ENCODE assay signal across 8 cellular contexts in genomic region chr13:40189885-40190655, GRCh38.
DNase-seq lines count a peak whose midpoint lies in the region; ATAC-seq and TF ChIP-seq lines count a peak whose summit lies in the region.

No MANE protein-coding gene starts in this region.

- DNase-seq in activated CD4-positive, alpha-beta T cell treated with anti-CD3 and anti-CD28 coated beads, Interleukin-2, amount 10 ng/mL, durations not matched to agents 24 days and 14 days: no peak
- no peak for DNase-seq in activated CD4-positive, alpha-beta T cell treated with anti-CD3 and anti-CD28 coated beads for 4 hours
- DNase-seq in ecto neural progenitor cell (ENCODE audit: low spot score): peak; percentile 67
- no peak for DNase-seq in tibial nerve (ENCODE audit: low spot score in 2 of 2)
- no peak for DNase-seq in stimulated activated CD4-positive, alpha-beta T cell treated with anti-CD3 and anti-CD28 coated beads, Interleukin-4, amount 100 ng/mL, for 4 hours

- intact Hi-C loops in activated CD4-positive, alpha-beta T cell treated with anti-CD3 and anti-CD28 coated beads, Interleukin-2, amount 10 ng/mL, durations not matched to agents 24 days and 14 days (cut with micrococcal nuclease): loop anchor here (1.0 to 5.0 kb wide), 8 partner anchors 17 to 472 kb away; no protein-coding TSS in a partner anchor

- H3K9ac ChIP-seq in muscle layer of colon (ENCODE audit: low read length): no peak overlapping the region

- ATAC-seq in GM21390 (IDR thresholded peaks at IDR 0.05; ENCODE audit: unreplicated experiment): no peak
- no peak for ATAC-seq in HG03521 (IDR thresholded peaks at IDR 0.05; ENCODE audit: unreplicated experiment)

- TF ChIP-seq POLR2A in tibial nerve (IDR thresholded peaks at IDR 0.05): peak in 1 of 2 donors; percentile 12

- H3K36me3 Mint-ChIP-seq in activated CD4-positive, alpha-beta T cell treated with anti-CD3 and anti-CD28 coated beads, Interleukin-2, amount 10 ng/mL, durations not matched to agents 24 days and 14 days (ENCODE audit: low read depth): no peaks in the 10 kb centered on the region

- H3K9me3 Mint-ChIP-seq in activated CD4-positive, alpha-beta T cell treated with anti-CD3 and anti-CD28 coated beads, Interleukin-2, amount 10 ng/mL, durations not matched to agents 24 days and 14 days: peaks cover 3% of the 10 kb centered on the region

- H3K4me1 ChIP-seq in muscle layer of colon (ENCODE audit: insufficient read depth, low read length): peaks cover 40% of the 10 kb centered on the region
- H3K4me1 ChIP-seq in tibial nerve: peaks cover 0 to 78% (median 58%) of the 10 kb centered on the region in 4 donors

- H3K27ac Mint-ChIP-seq in activated CD4-positive, alpha-beta T cell treated with anti-CD3 and anti-CD28 coated beads, Interleukin-2, amount 10 ng/mL, durations not matched to agents 24 days and 14 days: peak overlapping the region; percentile 92

- H3K36me3 ChIP-seq in muscle layer of colon (ENCODE audit: insufficient read depth, low read length) (no peaks in the 10 kb centered on the region), tibial nerve (no peaks in the 10 kb centered on the region)

- peak in 1 of 2 donors; percentile 74 for TF ChIP-seq EP300 in tibial nerve (IDR thresholded peaks at IDR 0.05)

- no peak overlapping the region for H3K4me3 ChIP-seq in muscle layer of colon (ENCODE audit: low read depth in 1 of 2, low read length in 2 of 2)
- no peak overlapping the region for H3K4me3 ChIP-seq in tibial nerve

- no peaks in the 10 kb centered on the region for H3K9me3 ChIP-seq in muscle layer of colon (ENCODE audit: low read length)
- H3K9me3 ChIP-seq in tibial nerve: no peaks in the 10 kb centered on the region

- H3K4me1 Mint-ChIP-seq in activated CD4-positive, alpha-beta T cell treated with anti-CD3 and anti-CD28 coated beads, Interleukin-2, amount 10 ng/mL, durations not matched to agents 24 days and 14 days: peaks cover 69% of the 10 kb centered on the region

- H3K27ac ChIP-seq in muscle layer of colon (ENCODE audit: low read depth, low read length): peak overlapping the region; percentile 67
- H3K27ac ChIP-seq in tibial nerve: peak overlapping the region; percentile 71 to 95 (median 82)

- H3K4me3 Mint-ChIP-seq in activated CD4-positive, alpha-beta T cell treated with anti-CD3 and anti-CD28 coated beads, Interleukin-2, amount 10 ng/mL, durations not matched to agents 24 days and 14 days: peak overlapping the region; percentile 83

- H3K27me3 Mint-ChIP-seq in activated CD4-positive, alpha-beta T cell treated with anti-CD3 and anti-CD28 coated beads, Interleukin-2, amount 10 ng/mL, durations not matched to agents 24 days and 14 days: no peaks in the 10 kb centered on the region

- H3K27me3 ChIP-seq in muscle layer of colon (ENCODE audit: control insufficient read depth in 1 of 2, insufficient read depth in 2 of 2, low read length in 2 of 2) (no peaks in the 10 kb centered on the region), tibial nerve (no peaks in the 10 kb centered on the region)

- 36 to 40% methylated on average over 8 of the region's 8 CpGs for WGBS in tibial nerve, 2 donors

- no peak for TF ChIP-seq CTCF in tibial nerve (IDR thresholded peaks at IDR 0.05)
